In genomic region chr5:73896668-73897067, GRCh38 we compare ENCODE assay signal across 31 cellular contexts.
"Had no signal": no experiment of that assay in that cellular context is flagged by ENCODE, and none has a peak within 500 bp of the region (broad histone marks: within the 10 kb centered on the region; RNA-seq: fewer than 3 reads in every experiment).

No MANE protein-coding gene starts in this region.

- DNase-seq: natural killer cell; occipital lobe; ovary; posterior cingulate gyrus; psoas muscle; right cardiac atrium; spleen; stimulated activated CD4-positive, alpha-beta T cell treated with anti-CD3 and anti-CD28 coated beads, Interleukin-12 subunit alpha, Interleukin-12 subunit beta, amount 100 ng/mL, for 4 hours; stimulated activated CD4-positive, alpha-beta T cell treated with anti-CD3 and anti-CD28 coated beads, Interleukin-1b, Interleukin-23, amount 100 ng/mL, for 48 hours; stimulated activated CD4-positive, alpha-beta T cell treated with anti-CD3 and anti-CD28 coated beads, Interleukin-4, amount 100 ng/mL, for 1 hour; stimulated activated CD4-positive, alpha-beta T cell treated with anti-CD3 and anti-CD28 coated beads, Interleukin-4, amount 100 ng/mL, for 4 hours; stimulated activated CD8-positive, alpha-beta memory T cell treated with anti-CD3 and anti-CD28 coated beads, Interleukin-4, amount 100 ng/mL, for 48 hours; stimulated activated naive CD4-positive, alpha-beta T cell; stimulated activated naive CD8-positive, alpha-beta T cell treated with anti-CD3 and anti-CD28 coated beads, Interleukin-15, amount 100 ng/mL, for 72 hours; stimulated activated naive CD8-positive, alpha-beta T cell treated with anti-CD3 and anti-CD28 coated beads, Interleukin-15, Interleukin-2, amounts not matched to agents 100 U/mL and 50 U/mL, for 24 hours; substantia nigra; testis; tibial artery; transverse colon had no signal

- H3K4me3 ChIP-seq: neural progenitor cell, ovary, psoas muscle, skin epidermis, smooth muscle cell, spleen, suprapubic skin, testis, tibial artery, transverse colon, upper lobe of left lung, vagina had no signal

- H3K4me1 ChIP-seq: neural progenitor cell, parathyroid adenoma, psoas muscle, suprapubic skin, testis, tibial artery had no signal

- H3K4me1 Mint-ChIP-seq: neural progenitor cell; stimulated activated naive CD8-positive, alpha-beta T cell treated with anti-CD3 and anti-CD28 coated beads, Interleukin-15, amount 100 ng/mL, for 72 hours had no signal

- H3K27ac Mint-ChIP-seq: natural killer cell; nephron; neural progenitor cell; progenitor cell of endocrine pancreas; stimulated activated memory B cell treated with anti-CD40 and anti-IgM and Interleukin-4, amounts not matched to agents 10 μg/mL and 1 μg/mL and 100 μg/mL, for 72 hours had no signal

- FAIRE-seq: urothelium cell line had no signal

- H3K27me3 Mint-ChIP-seq: progenitor cell of endocrine pancreas had no signal

- H3K27ac ChIP-seq: neural progenitor cell, ovary, parathyroid adenoma, psoas muscle, skin epidermis, spleen, suprapubic skin, testis, tibial artery, transverse colon, upper lobe of left lung, vagina had no signal

- H3K9me3 Mint-ChIP-seq: natural killer cell; nephron; neural progenitor cell; stimulated activated naive CD8-positive, alpha-beta T cell treated with anti-CD3 and anti-CD28 coated beads, Interleukin-15, amount 100 ng/mL, for 72 hours had no signal

- H3K9ac ChIP-seq: neural progenitor cell, parathyroid adenoma had no signal

- H3K4me2 ChIP-seq: neural progenitor cell, smooth muscle cell had no signal

- H3K36me3 ChIP-seq: neural progenitor cell, ovary, spleen, transverse colon, upper lobe of left lung, vagina had no signal

- ATAC-seq: natural killer cell; psoas muscle; right cardiac atrium; sciatic nerve; stimulated activated memory B cell treated with anti-CD40 and anti-IgM and Interleukin-4, amounts not matched to agents 10 μg/mL and 1 μg/mL and 100 μg/mL, for 72 hours; stimulated activated naive CD8-positive, alpha-beta T cell treated with anti-CD3 and anti-CD28 coated beads, Interleukin-15, amount 100 ng/mL, for 72 hours; stimulated activated naive CD8-positive, alpha-beta T cell treated with anti-CD3 and anti-CD28 coated beads, Interleukin-15, Interleukin-2, amounts not matched to agents 100 U/mL and 50 U/mL, for 24 hours had no signal

- H3K9me3 ChIP-seq: ovary, psoas muscle, spleen, suprapubic skin, testis, tibial artery, transverse colon, upper lobe of left lung, vagina had no signal

- H3K27me3 ChIP-seq: neural progenitor cell, ovary, suprapubic skin, testis, tibial artery, transverse colon, upper lobe of left lung, vagina had no signal

- H3K4me3 Mint-ChIP-seq: natural killer cell; nephron; neural progenitor cell; stimulated activated memory B cell treated with anti-CD40 and anti-IgM and Interleukin-4, amounts not matched to agents 10 μg/mL and 1 μg/mL and 100 μg/mL, for 72 hours; stimulated activated naive CD8-positive, alpha-beta T cell treated with anti-CD3 and anti-CD28 coated beads, Interleukin-15, amount 100 ng/mL, for 72 hours had no signal

- H3K36me3 Mint-ChIP-seq: natural killer cell; neural progenitor cell; stimulated activated memory B cell treated with anti-CD40 and anti-IgM and Interleukin-4, amounts not matched to agents 10 μg/mL and 1 μg/mL and 100 μg/mL, for 72 hours had no signal

- H2AFZ ChIP-seq: neural progenitor cell, parathyroid adenoma had no signal

- H3K79me2 ChIP-seq: parathyroid adenoma had no signal
